1 cellular context compared by ENCODE assay signal in the genomic region with DNA sequence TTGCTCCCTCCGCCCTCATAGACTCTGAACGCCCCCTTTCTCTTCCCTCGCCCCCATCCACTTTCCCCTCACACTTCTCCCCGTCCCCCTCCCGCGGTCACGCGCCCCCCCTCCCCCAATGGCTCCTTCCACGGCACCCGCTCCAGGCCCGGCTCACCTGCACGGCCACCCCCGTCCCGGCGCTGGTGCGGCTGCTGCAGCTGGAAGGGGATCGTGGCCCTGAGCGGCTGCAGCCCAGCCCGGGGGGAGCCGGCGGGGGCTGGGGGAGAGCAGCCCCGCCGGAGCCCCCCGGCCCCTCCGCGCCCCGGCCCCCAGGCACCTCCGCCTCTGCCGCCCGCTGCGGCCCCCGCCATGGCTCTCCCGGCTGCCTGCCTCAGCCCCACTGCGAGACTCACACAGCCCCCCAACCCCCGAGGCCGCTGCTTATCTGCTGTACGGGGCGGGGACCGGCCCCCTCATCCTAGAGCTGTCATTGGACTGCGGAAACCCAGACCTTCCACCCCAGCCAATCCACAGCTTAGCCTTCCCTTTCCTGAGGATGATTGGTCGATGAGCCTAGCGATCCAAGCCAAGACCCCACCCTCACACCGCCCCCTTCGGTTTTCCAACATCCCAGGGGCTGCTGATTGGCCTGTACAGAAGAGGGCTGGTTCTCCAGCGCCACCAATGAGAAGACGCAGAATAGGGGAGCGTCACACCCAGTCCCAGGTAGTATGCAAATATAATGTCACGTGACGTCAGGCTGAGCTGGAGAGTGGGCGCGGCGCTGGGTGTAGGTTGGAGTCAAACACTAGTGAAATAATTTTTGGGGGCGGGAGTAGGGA.
TF ChIP-seq lines count a peak whose summit lies in the region.

A gene with protein sequence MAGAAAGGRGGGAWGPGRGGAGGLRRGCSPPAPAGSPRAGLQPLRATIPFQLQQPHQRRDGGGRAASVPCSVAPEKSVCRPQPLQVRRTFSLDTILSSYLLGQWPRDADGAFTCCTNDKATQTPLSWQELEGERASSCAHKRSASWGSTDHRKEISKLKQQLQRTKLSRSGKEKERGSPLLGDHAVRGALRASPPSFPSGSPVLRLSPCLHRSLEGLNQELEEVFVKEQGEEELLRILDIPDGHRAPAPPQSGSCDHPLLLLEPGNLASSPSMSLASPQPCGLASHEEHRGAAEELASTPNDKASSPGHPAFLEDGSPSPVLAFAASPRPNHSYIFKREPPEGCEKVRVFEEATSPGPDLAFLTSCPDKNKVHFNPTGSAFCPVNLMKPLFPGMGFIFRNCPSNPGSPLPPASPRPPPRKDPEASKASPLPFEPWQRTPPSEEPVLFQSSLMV (minus strand): TSS at position 397 of the 824 bp plus-strand sequence. CDS start 44 bp downstream, at position 353.

TF ChIP-seq in K562, 482 proteins besides CTCF, POLR2A, EP300 and RAD21 (continued from another document and continues in another):
- TF ChIP-seq, protein P1, sequence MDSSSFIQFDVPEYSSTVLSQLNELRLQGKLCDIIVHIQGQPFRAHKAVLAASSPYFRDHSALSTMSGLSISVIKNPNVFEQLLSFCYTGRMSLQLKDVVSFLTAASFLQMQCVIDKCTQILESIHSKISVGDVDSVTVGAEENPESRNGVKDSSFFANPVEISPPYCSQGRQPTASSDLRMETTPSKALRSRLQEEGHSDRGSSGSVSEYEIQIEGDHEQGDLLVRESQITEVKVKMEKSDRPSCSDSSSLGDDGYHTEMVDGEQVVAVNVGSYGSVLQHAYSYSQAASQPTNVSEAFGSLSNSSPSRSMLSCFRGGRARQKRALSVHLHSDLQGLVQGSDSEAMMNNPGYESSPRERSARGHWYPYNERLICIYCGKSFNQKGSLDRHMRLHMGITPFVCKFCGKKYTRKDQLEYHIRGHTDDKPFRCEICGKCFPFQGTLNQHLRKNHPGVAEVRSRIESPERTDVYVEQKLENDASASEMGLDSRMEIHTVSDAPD (CRISPR knock-in tag; IDR thresholded peaks at IDR 0.05): no peak
- no peak for TF ChIP-seq PYGO2 (tag; IDR thresholded peaks at IDR 0.05)
- TF ChIP-seq MECOM (CRISPR knock-in tag; IDR thresholded peaks at IDR 0.05): no peak
- no peak for TF ChIP-seq SRSF1 (IDR thresholded peaks at IDR 0.05; ENCODE audit: low read depth, low read length)
- TF ChIP-seq SRF (CRISPR knock-in tag; IDR thresholded peaks at IDR 0.05): no peak
- TF ChIP-seq, protein P2, sequence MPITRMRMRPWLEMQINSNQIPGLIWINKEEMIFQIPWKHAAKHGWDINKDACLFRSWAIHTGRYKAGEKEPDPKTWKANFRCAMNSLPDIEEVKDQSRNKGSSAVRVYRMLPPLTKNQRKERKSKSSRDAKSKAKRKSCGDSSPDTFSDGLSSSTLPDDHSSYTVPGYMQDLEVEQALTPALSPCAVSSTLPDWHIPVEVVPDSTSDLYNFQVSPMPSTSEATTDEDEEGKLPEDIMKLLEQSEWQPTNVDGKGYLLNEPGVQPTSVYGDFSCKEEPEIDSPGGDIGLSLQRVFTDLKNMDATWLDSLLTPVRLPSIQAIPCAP (CRISPR knock-in tag; IDR thresholded peaks at IDR 0.05; ENCODE audit: borderline replicate concordance): no peak
- TF ChIP-seq HDAC2 (IDR thresholded peaks at IDR 0.05): no peak
- TF ChIP-seq, protein P3, sequence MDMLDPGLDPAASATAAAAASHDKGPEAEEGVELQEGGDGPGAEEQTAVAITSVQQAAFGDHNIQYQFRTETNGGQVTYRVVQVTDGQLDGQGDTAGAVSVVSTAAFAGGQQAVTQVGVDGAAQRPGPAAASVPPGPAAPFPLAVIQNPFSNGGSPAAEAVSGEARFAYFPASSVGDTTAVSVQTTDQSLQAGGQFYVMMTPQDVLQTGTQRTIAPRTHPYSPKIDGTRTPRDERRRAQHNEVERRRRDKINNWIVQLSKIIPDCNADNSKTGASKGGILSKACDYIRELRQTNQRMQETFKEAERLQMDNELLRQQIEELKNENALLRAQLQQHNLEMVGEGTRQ (CRISPR knock-in tag; IDR thresholded peaks at IDR 0.05): peak; percentile 89
- peak; percentile 98 for TF ChIP-seq FOS (IDR thresholded peaks at IDR 0.05; ENCODE audit: extremely low read depth, insufficient read length)
- no peak for TF ChIP-seq MEF2D (tag; conservative IDR thresholded peaks at IDR 0.05; ENCODE audit: low read depth)
- TF ChIP-seq STAT5A (IDR thresholded peaks at IDR 0.05; ENCODE audit: borderline replicate concordance, low read length): no peak
- TF ChIP-seq SMAD4 (CRISPR knock-in tag; conservative IDR thresholded peaks at IDR 0.05): 0 out of 2 replicates have a peak, but pooled peaks have one; percentile 15
- no peak for TF ChIP-seq SMC3 (conservative IDR thresholded peaks at IDR 0.05; ENCODE audit: insufficient read depth, low read depth, low read length)
- TF ChIP-seq ZNF583 (CRISPR knock-in tag; IDR thresholded peaks at IDR 0.05): no peak
- TF ChIP-seq NFE2L1 (tag; IDR thresholded peaks at IDR 0.05; ENCODE audit: borderline replicate concordance, low read depth): no peak
- peak; percentile 84 for TF ChIP-seq CHD2 (IDR thresholded peaks at IDR 0.05; ENCODE audit: low read depth, low read length)
- TF ChIP-seq, protein P4, sequence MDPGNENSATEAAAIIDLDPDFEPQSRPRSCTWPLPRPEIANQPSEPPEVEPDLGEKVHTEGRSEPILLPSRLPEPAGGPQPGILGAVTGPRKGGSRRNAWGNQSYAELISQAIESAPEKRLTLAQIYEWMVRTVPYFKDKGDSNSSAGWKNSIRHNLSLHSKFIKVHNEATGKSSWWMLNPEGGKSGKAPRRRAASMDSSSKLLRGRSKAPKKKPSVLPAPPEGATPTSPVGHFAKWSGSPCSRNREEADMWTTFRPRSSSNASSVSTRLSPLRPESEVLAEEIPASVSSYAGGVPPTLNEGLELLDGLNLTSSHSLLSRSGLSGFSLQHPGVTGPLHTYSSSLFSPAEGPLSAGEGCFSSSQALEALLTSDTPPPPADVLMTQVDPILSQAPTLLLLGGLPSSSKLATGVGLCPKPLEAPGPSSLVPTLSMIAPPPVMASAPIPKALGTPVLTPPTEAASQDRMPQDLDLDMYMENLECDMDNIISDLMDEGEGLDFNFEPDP (CRISPR knock-in tag; IDR thresholded peaks at IDR 0.05): no peak
- TF ChIP-seq, protein P5, sequence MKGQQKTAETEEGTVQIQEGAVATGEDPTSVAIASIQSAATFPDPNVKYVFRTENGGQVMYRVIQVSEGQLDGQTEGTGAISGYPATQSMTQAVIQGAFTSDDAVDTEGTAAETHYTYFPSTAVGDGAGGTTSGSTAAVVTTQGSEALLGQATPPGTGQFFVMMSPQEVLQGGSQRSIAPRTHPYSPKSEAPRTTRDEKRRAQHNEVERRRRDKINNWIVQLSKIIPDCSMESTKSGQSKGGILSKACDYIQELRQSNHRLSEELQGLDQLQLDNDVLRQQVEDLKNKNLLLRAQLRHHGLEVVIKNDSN (CRISPR knock-in tag; IDR thresholded peaks at IDR 0.05): peak; percentile 92
- no peak for TF ChIP-seq NFE2 (IDR thresholded peaks at IDR 0.05; ENCODE audit: low read depth)
- TF ChIP-seq NFRKB (IDR thresholded peaks at IDR 0.05; ENCODE audit: low read depth): no peak
- no peak for TF ChIP-seq HMGN3 (IDR thresholded peaks at IDR 0.05; ENCODE audit: borderline replicate concordance, extremely low read depth, insufficient read length, low read depth, low read length)
- TF ChIP-seq SPI1 (IDR thresholded peaks at IDR 0.05; ENCODE audit: borderline replicate concordance, low read depth, low read length): no peak
- TF ChIP-seq ZNF57 (CRISPR knock-in tag; IDR thresholded peaks at IDR 0.05): no peak
- TF ChIP-seq, protein P6, sequence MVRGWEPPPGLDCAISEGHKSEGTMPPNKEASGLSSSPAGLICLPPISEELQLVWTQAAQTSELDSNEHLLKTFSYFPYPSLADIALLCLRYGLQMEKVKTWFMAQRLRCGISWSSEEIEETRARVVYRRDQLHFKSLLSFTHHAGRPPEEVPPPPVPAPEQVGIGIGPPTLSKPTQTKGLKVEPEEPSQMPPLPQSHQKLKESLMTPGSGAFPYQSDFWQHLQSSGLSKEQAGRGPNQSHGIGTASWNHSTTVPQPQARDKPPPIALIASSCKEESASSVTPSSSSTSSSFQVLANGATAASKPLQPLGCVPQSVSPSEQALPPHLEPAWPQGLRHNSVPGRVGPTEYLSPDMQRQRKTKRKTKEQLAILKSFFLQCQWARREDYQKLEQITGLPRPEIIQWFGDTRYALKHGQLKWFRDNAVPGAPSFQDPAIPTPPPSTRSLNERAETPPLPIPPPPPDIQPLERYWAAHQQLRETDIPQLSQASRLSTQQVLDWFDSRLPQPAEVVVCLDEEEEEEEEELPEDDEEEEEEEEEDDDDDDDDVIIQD (CRISPR knock-in tag; IDR thresholded peaks at IDR 0.05): no peak
- TF ChIP-seq POLR2G (IDR thresholded peaks at IDR 0.05; ENCODE audit: low read depth, low read length): peak; percentile 95
- TF ChIP-seq, protein P7, sequence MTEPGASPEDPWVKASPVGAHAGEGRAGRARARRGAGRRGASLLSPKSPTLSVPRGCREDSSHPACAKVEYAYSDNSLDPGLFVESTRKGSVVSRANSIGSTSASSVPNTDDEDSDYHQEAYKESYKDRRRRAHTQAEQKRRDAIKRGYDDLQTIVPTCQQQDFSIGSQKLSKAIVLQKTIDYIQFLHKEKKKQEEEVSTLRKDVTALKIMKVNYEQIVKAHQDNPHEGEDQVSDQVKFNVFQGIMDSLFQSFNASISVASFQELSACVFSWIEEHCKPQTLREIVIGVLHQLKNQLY (CRISPR knock-in tag; conservative IDR thresholded peaks at IDR 0.05): no peak
- TF ChIP-seq, protein P8, sequence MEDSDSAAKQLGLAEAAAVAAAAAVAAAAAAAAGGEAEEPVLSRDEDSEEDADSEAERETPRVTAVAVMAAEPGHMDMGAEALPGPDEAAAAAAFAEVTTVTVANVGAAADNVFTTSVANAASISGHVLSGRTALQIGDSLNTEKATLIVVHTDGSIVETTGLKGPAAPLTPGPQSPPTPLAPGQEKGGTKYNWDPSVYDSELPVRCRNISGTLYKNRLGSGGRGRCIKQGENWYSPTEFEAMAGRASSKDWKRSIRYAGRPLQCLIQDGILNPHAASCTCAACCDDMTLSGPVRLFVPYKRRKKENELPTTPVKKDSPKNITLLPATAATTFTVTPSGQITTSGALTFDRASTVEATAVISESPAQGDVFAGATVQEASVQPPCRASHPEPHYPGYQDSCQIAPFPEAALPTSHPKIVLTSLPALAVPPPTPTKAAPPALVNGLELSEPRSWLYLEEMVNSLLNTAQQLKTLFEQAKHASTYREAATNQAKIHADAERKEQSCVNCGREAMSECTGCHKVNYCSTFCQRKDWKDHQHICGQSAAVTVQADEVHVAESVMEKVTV (CRISPR knock-in tag; IDR thresholded peaks at IDR 0.05): no peak
- TF ChIP-seq, protein P9, sequence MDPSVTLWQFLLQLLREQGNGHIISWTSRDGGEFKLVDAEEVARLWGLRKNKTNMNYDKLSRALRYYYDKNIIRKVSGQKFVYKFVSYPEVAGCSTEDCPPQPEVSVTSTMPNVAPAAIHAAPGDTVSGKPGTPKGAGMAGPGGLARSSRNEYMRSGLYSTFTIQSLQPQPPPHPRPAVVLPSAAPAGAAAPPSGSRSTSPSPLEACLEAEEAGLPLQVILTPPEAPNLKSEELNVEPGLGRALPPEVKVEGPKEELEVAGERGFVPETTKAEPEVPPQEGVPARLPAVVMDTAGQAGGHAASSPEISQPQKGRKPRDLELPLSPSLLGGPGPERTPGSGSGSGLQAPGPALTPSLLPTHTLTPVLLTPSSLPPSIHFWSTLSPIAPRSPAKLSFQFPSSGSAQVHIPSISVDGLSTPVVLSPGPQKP (CRISPR knock-in tag; IDR thresholded peaks at IDR 0.05): no peak
- TF ChIP-seq ZSCAN32 (CRISPR knock-in tag; IDR thresholded peaks at IDR 0.05): no peak
- no peak for TF ChIP-seq TFAM (CRISPR knock-in tag; conservative IDR thresholded peaks at IDR 0.05)
- peak; percentile 0 to 7; a peak in 1 of 4 replicates for TF ChIP-seq SIN3A (IDR thresholded peaks at IDR 0.05; ENCODE audit: borderline replicate concordance in 2 of 2, control insufficient read depth in 1 of 2, low read depth in 2 of 2, low read length in 2 of 2)
- TF ChIP-seq KDM2B (CRISPR knock-in tag; IDR thresholded peaks at IDR 0.05): no peak
- no peak for TF ChIP-seq ZNF717 (CRISPR knock-in tag; IDR thresholded peaks at IDR 0.05)
- no peak for TF ChIP-seq CBX2 (IDR thresholded peaks at IDR 0.05; ENCODE audit: insufficient read depth, low read length, poor library complexity, severe bottlenecking)
- TF ChIP-seq MCM2 (IDR thresholded peaks at IDR 0.05; ENCODE audit: low read depth): no peak
- no peak for TF ChIP-seq SMARCB1 (IDR thresholded peaks at IDR 0.05; ENCODE audit: insufficient read length, low read depth)
- TF ChIP-seq PML (IDR thresholded peaks at IDR 0.05; ENCODE audit: low read length): peak; percentile 69; the same call in 1 of the 2 replicates
- no peak for TF ChIP-seq BRCA1 (IDR thresholded peaks at IDR 0.05)
- no peak for TF ChIP-seq BRCA1 (CRISPR knock-in tag; IDR thresholded peaks at IDR 0.05)
- TF ChIP-seq KLF6 (CRISPR knock-in tag; IDR thresholded peaks at IDR 0.05; ENCODE audit: borderline replicate concordance): no peak
- no peak for TF ChIP-seq NCOA1 (IDR thresholded peaks at IDR 0.05; ENCODE audit: low read depth)
- TF ChIP-seq SAFB2 (IDR thresholded peaks at IDR 0.05; ENCODE audit: borderline replicate concordance, low read depth, low read length, severe bottlenecking): no peak
- no peak for TF ChIP-seq KLF13 (tag; IDR thresholded peaks at IDR 0.05; ENCODE audit: borderline replicate concordance, low read depth)
- no peak for TF ChIP-seq ZFP1 (CRISPR knock-in tag; IDR thresholded peaks at IDR 0.05)
- TF ChIP-seq EZH2 (IDR thresholded peaks at IDR 0.05; ENCODE audit: borderline replicate concordance, low read depth, low read length): no peak
- no peak for TF ChIP-seq ZNF324 (CRISPR knock-in tag; IDR thresholded peaks at IDR 0.05)
- TF ChIP-seq, protein P10, sequence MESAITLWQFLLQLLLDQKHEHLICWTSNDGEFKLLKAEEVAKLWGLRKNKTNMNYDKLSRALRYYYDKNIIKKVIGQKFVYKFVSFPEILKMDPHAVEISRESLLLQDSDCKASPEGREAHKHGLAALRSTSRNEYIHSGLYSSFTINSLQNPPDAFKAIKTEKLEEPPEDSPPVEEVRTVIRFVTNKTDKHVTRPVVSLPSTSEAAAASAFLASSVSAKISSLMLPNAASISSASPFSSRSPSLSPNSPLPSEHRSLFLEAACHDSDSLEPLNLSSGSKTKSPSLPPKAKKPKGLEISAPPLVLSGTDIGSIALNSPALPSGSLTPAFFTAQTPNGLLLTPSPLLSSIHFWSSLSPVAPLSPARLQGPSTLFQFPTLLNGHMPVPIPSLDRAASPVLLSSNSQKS (CRISPR knock-in tag; IDR thresholded peaks at IDR 0.05): no peak
- TF ChIP-seq, protein P11, sequence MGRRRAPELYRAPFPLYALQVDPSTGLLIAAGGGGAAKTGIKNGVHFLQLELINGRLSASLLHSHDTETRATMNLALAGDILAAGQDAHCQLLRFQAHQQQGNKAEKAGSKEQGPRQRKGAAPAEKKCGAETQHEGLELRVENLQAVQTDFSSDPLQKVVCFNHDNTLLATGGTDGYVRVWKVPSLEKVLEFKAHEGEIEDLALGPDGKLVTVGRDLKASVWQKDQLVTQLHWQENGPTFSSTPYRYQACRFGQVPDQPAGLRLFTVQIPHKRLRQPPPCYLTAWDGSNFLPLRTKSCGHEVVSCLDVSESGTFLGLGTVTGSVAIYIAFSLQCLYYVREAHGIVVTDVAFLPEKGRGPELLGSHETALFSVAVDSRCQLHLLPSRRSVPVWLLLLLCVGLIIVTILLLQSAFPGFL (CRISPR knock-in tag; IDR thresholded peaks at IDR 0.05): no peak
- TF ChIP-seq SMAD1 (IDR thresholded peaks at IDR 0.05; ENCODE audit: low read depth, low read length, partially characterized antibody): no peak
- TF ChIP-seq EGR1 (conservative IDR thresholded peaks at IDR 0.05): peak; percentile 79
- no peak for TF ChIP-seq SETDB1 (IDR thresholded peaks at IDR 0.05; ENCODE audit: low read length)
- TF ChIP-seq XRCC5 (IDR thresholded peaks at IDR 0.05; ENCODE audit: low read depth, low read length): 0 out of 2 replicates have a peak, but pooled peaks have one; percentile 23
- peak; percentile 79 for TF ChIP-seq POLR2H (tag; IDR thresholded peaks at IDR 0.05; ENCODE audit: low read depth)
- TF ChIP-seq NR2C1 (IDR thresholded peaks at IDR 0.05): peak; percentile 74; the same call in 1 of the 2 replicates
- no peak for TF ChIP-seq NR2C1 (tag; IDR thresholded peaks at IDR 0.05)
